In the genomic region with DNA sequence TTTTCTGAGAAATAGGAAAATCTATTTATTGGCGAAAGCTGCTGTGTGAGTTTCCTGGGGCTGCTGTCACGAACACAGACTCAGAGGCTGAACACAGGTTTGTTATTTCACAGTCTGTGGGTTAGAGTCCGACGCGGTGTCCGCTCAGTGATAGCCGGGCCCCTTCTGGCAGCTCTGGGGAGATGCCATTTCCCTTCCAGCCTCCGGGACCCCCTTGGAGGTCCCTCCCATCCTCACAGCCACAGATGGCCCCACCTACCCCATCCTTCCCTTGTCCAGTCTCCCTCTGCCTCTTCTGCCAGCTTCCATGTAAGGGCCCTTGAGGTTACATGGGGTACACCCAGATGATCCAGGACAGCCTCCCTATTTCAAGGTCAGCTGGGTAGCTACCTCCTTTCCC, we compare ENCODE assay signal across 11 cellular contexts.
"Had no signal": no experiment of that assay in that cellular context is flagged by ENCODE, and none has a peak within 500 bp of the region (broad histone marks: within the 10 kb centered on the region; RNA-seq: fewer than 3 reads in every experiment).

No MANE protein-coding gene starts in this region.

- H3K36me3 ChIP-seq: gastroesophageal sphincter, neutrophil had no signal

- DNase-seq: activated B cell treated with CpG ODN at 0.5 μM for 24 hours; activated naive CD4-positive, alpha-beta T cell treated with anti-CD3 and anti-CD28 coated beads, Interleukin-2, amount 10 ng/mL, durations not matched to agents 7 days and 5 days; cortex of kidney; effector memory CD4-positive, alpha-beta T cell; midbrain; stimulated activated CD4-positive, alpha-beta T cell treated with anti-CD3 and anti-CD28 coated beads, Interleukin-2, amount 100 ng/mL, for 24 hours; stimulated activated naive CD4-positive, alpha-beta T cell; T-helper 17 cell had no signal

- H3K4me1 ChIP-seq: gastroesophageal sphincter had no signal

- ATAC-seq: gastroesophageal sphincter, T-helper 17 cell had no signal

- H3K4me3 ChIP-seq: gastroesophageal sphincter had no signal

- H3K9me3 ChIP-seq: gastroesophageal sphincter, neutrophil had no signal

- H3K27ac ChIP-seq: epithelial cell of prostate, gastroesophageal sphincter, neutrophil had no signal
